ENCODE assay signal across 18 cellular contexts in the genomic region with DNA sequence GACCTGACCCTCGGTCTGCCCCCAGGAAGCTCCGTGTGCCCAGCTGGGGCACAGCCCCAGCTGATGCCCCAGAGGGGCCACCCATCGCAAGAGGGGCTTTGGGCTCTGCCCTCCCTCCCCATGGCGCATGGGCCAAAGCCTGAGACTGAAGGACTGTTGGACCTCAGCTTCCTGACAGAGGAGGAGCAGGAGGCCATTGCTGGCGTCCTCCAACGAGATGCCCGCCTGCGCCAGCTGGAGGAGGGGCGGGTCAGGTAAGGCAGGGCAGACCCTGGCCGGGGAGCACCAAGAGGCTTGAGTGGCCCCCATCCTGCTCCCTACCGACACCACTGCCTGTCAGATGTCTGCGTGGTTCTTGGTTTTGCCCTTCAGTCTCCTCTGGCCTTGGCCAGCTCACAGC. TPM values are rescaled to one million over a fixed set of nuclear protein-coding genes. Genes with fewer than 3 reads are reported as not detected.
A peak's percentile ranks its signal among the peaks of the same experiment; 100 is the strongest.
DNase-seq lines count a peak whose midpoint lies in the region; ATAC-seq and TF ChIP-seq lines count a peak whose summit lies in the region.
"Had no signal": no experiment of that assay in that cellular context is flagged by ENCODE, and none has a peak within 500 bp of the region (broad histone marks: within the 10 kb centered on the region; RNA-seq: fewer than 3 reads in every experiment).

No MANE protein-coding gene starts in this region.

- H3K27me3 ChIP-seq in CD4-positive, alpha-beta T cell (ENCODE audit: control insufficient read depth, insufficient read depth, low read length): no peaks in the 10 kb centered on the region

- POLR2A ChIA-PET in CD4-positive, alpha-beta T cell (lab: Charles Lee): interaction anchor here (0.7 to 2.5 kb wide), 2 partner anchors 11 to 13 kb away, joined by 3 to 13 read pairs; no protein-coding TSS in a partner anchor

- CTCF ChIA-PET in CD4-positive, alpha-beta T cell (lab: Charles Lee): interaction anchor here (0.7 to 2.6 kb wide), 4 partner anchors 12 to 513 kb away, joined by 3 to 8 read pairs (median 5); no protein-coding TSS in a partner anchor

- no peak for TF ChIP-seq POLR2A in erythroblast (IDR thresholded peaks at IDR 0.05; ENCODE audit: low read length)

- H3K27ac ChIP-seq in CD4-positive, alpha-beta T cell (ENCODE audit: low read depth, low read length): peak overlapping the region; percentile 13
- H3K27ac ChIP-seq: A549 had no signal

- H3K9me3 ChIP-seq in CD4-positive, alpha-beta T cell (ENCODE audit: control insufficient read depth, low read length): no peaks in the 10 kb centered on the region
- H3K9me3 ChIP-seq: A549 had no signal

- no peaks in the 10 kb centered on the region for H3K9me3 Mint-ChIP-seq in activated T-cell treated with anti-CD3 and anti-CD28 coated beads, Interleukin-2, amount 50 U/mL, for 24 hours
- no peaks in the 10 kb centered on the region for H3K9me3 Mint-ChIP-seq in activated T-cell treated with anti-CD3 and anti-CD28 coated beads, Interleukin-2, amount 50 U/mL, for 72 hours
- no peaks in the 10 kb centered on the region for H3K9me3 Mint-ChIP-seq in CD4-positive, alpha-beta T cell
- H3K9me3 Mint-ChIP-seq in central memory CD8-positive, alpha-beta T cell: no peaks in the 10 kb centered on the region
- H3K9me3 Mint-ChIP-seq in natural killer cell treated with Interleukin-12 subunit alpha and Interleukin-12 subunit beta and Interleukin-15 and Interleukin-18, amount 100 ng/mL, for 72 hours: no peaks in the 10 kb centered on the region

- ATAC-seq in activated T-cell treated with anti-CD3 and anti-CD28 coated beads, Interleukin-2, amount 50 U/mL, for 72 hours (replicated peaks in 1 of 2): no peak
- no peak for ATAC-seq in CD4-positive, alpha-beta T cell (ENCODE audit: poor library complexity)
- no peak for ATAC-seq in central memory CD8-positive, alpha-beta T cell (replicated peaks; ENCODE audit: extremely low read depth, poor library complexity, severe bottlenecking)
- no peak for ATAC-seq in natural killer cell treated with Interleukin-12 subunit alpha and Interleukin-12 subunit beta and Interleukin-15 and Interleukin-18, amount 100 ng/mL, for 72 hours
- ATAC-seq: A549, HCT116 had no signal

- H3K27ac Mint-ChIP-seq in activated T-cell treated with anti-CD3 and anti-CD28 coated beads, Interleukin-2, amount 50 U/mL, for 24 hours: peak overlapping the region; percentile 10
- H3K27ac Mint-ChIP-seq in activated T-cell treated with anti-CD3 and anti-CD28 coated beads, Interleukin-2, amount 50 U/mL, for 72 hours: no peak overlapping the region
- H3K27ac Mint-ChIP-seq in CD4-positive, alpha-beta T cell: peak overlapping the region; percentile 73
- no peak overlapping the region for H3K27ac Mint-ChIP-seq in central memory CD8-positive, alpha-beta T cell (ENCODE audit: low read depth)
- peak overlapping the region; percentile 8 to 33 for H3K27ac Mint-ChIP-seq in natural killer cell treated with Interleukin-12 subunit alpha and Interleukin-12 subunit beta and Interleukin-15 and Interleukin-18, amount 100 ng/mL, for 72 hours

- no peak overlapping the region for H3K4me3 Mint-ChIP-seq in activated T-cell treated with anti-CD3 and anti-CD28 coated beads, Interleukin-2, amount 50 U/mL, for 24 hours
- no peak overlapping the region for H3K4me3 Mint-ChIP-seq in activated T-cell treated with anti-CD3 and anti-CD28 coated beads, Interleukin-2, amount 50 U/mL, for 72 hours
- peak overlapping the region; percentile 89 for H3K4me3 Mint-ChIP-seq in CD4-positive, alpha-beta T cell
- peak overlapping the region; percentile 55 for H3K4me3 Mint-ChIP-seq in central memory CD8-positive, alpha-beta T cell
- no peak overlapping the region for H3K4me3 Mint-ChIP-seq in natural killer cell treated with Interleukin-12 subunit alpha and Interleukin-12 subunit beta and Interleukin-15 and Interleukin-18, amount 100 ng/mL, for 72 hours

- H3K4me1 Mint-ChIP-seq in activated T-cell treated with anti-CD3 and anti-CD28 coated beads, Interleukin-2, amount 50 U/mL, for 24 hours (ENCODE audit: low read depth): peaks cover 58% of the 10 kb centered on the region
- peaks cover 46% of the 10 kb centered on the region for H3K4me1 Mint-ChIP-seq in activated T-cell treated with anti-CD3 and anti-CD28 coated beads, Interleukin-2, amount 50 U/mL, for 72 hours (ENCODE audit: low read depth)
- peaks cover 53% of the 10 kb centered on the region for H3K4me1 Mint-ChIP-seq in CD4-positive, alpha-beta T cell (ENCODE audit: low read depth)
- H3K4me1 Mint-ChIP-seq in central memory CD8-positive, alpha-beta T cell: peaks cover 37% of the 10 kb centered on the region
- peaks cover 35 to 40% of the 10 kb centered on the region in 2 donors for H3K4me1 Mint-ChIP-seq in natural killer cell treated with Interleukin-12 subunit alpha and Interleukin-12 subunit beta and Interleukin-15 and Interleukin-18, amount 100 ng/mL, for 72 hours (ENCODE audit: low read depth in 2 of 2)

- no peak for DNase-seq in activated T-cell treated with anti-CD3 and anti-CD28 coated beads, Interleukin-2, amount 50 U/mL, for 24 hours
- DNase-seq in activated T-cell treated with anti-CD3 and anti-CD28 coated beads, Interleukin-2, amount 50 U/mL, for 72 hours: no peak
- no peak for DNase-seq in CD4-positive, alpha-beta T cell
- no peak for DNase-seq in central memory CD8-positive, alpha-beta T cell (ENCODE audit: low spot score in 2 of 2)
- no peak for DNase-seq in natural killer cell treated with Interleukin-12 subunit alpha and Interleukin-12 subunit beta and Interleukin-15 and Interleukin-18, amount 100 ng/mL, for 72 hours (ENCODE audit: low spot score)
- DNase-seq in NCI-H69 (lab: John Stamatoyannopoulos, UW) (no peak), erythroblast (lab: John Stamatoyannopoulos, UW) (no peak)
- DNase-seq in stimulated activated CD4-positive, alpha-beta T cell treated with anti-CD3 and anti-CD28 coated beads, Interleukin-15, amount 100 ng/mL, for 24 hours: no peak
- DNase-seq: DMS79, NCI-H1436, NCI-H2029, NCI-H2171, NCI-H446 treated with DMSO at 0.1 percent for 48 hours, NCI-H748 treated with DMSO at 0.1 percent for 48 hours, OCI-M1 had no signal

- intact Hi-C loops in CD4-positive, alpha-beta T cell (cut with DNase I, micrococcal nuclease): loop anchor here in 1 of 2 experiments (10.0 kb wide), 1 partner anchor 1210 kb away; a partner anchor contains a TSS

- no peaks in the 10 kb centered on the region for H3K27me3 Mint-ChIP-seq in activated T-cell treated with anti-CD3 and anti-CD28 coated beads, Interleukin-2, amount 50 U/mL, for 24 hours
- H3K27me3 Mint-ChIP-seq in activated T-cell treated with anti-CD3 and anti-CD28 coated beads, Interleukin-2, amount 50 U/mL, for 72 hours (ENCODE audit: low read depth): no peaks in the 10 kb centered on the region
- H3K27me3 Mint-ChIP-seq in CD4-positive, alpha-beta T cell: no peaks in the 10 kb centered on the region
- no peaks in the 10 kb centered on the region for H3K27me3 Mint-ChIP-seq in central memory CD8-positive, alpha-beta T cell
- no peaks in the 10 kb centered on the region for H3K27me3 Mint-ChIP-seq in natural killer cell treated with Interleukin-12 subunit alpha and Interleukin-12 subunit beta and Interleukin-15 and Interleukin-18, amount 100 ng/mL, for 72 hours

- peaks cover 6% of the 10 kb centered on the region for H3K36me3 Mint-ChIP-seq in activated T-cell treated with anti-CD3 and anti-CD28 coated beads, Interleukin-2, amount 50 U/mL, for 24 hours (ENCODE audit: low read depth)
- peaks cover 6 to 7% of the 10 kb centered on the region in 2 donors for H3K36me3 Mint-ChIP-seq in activated T-cell treated with anti-CD3 and anti-CD28 coated beads, Interleukin-2, amount 50 U/mL, for 72 hours (ENCODE audit: insufficient read depth in 2 of 2)
- peaks cover 48% of the 10 kb centered on the region for H3K36me3 Mint-ChIP-seq in CD4-positive, alpha-beta T cell (ENCODE audit: low read depth)
- peaks cover 37% of the 10 kb centered on the region for H3K36me3 Mint-ChIP-seq in central memory CD8-positive, alpha-beta T cell (ENCODE audit: insufficient read depth)
- H3K36me3 Mint-ChIP-seq in natural killer cell treated with Interleukin-12 subunit alpha and Interleukin-12 subunit beta and Interleukin-15 and Interleukin-18, amount 100 ng/mL, for 72 hours: no peaks in the 10 kb centered on the region

- TF ChIP-seq CTCF in CD4-positive, alpha-beta T cell (IDR thresholded peaks at IDR 0.05): no peak

RNA-seq across cellular contexts. Expression of a gene that starts 3.5 kb away (rescaled TPM):
- total RNA-seq in activated T-cell treated with anti-CD3 and anti-CD28 coated beads, Interleukin-2, amount 50 U/mL, for 72 hours: 10 to 100 TPM; 73.1 to 89.9 TPM
- 100 to 1,000 TPM; 135 to 140 TPM for total RNA-seq in CD4-positive, alpha-beta T cell
- 10 to 100 TPM; 24.2 to 39.5 TPM for total RNA-seq in natural killer cell treated with Interleukin-12 subunit alpha and Interleukin-12 subunit beta and Interleukin-15 and Interleukin-18, amount 100 ng/mL, for 72 hours

RNA-seq across cellular contexts. Expression of a gene that starts 21.5 kb away (rescaled TPM):
- total RNA-seq in activated T-cell treated with anti-CD3 and anti-CD28 coated beads, Interleukin-2, amount 50 U/mL, for 72 hours: 10 to 100 TPM in 1 of 2 donors, 1 to 10 TPM in 1; 8.3 to 10.4 TPM
- total RNA-seq in CD4-positive, alpha-beta T cell: 1 to 10 TPM; 8.5 to 8.8 TPM
- 1 to 10 TPM; 8.5 TPM for total RNA-seq in natural killer cell treated with Interleukin-12 subunit alpha and Interleukin-12 subunit beta and Interleukin-15 and Interleukin-18, amount 100 ng/mL, for 72 hours

RNA-seq across cellular contexts. Expression of a gene that starts 23.3 kb away (rescaled TPM):
- total RNA-seq in activated T-cell treated with anti-CD3 and anti-CD28 coated beads, Interleukin-2, amount 50 U/mL, for 72 hours: 10 to 100 TPM; 41.9 to 61.3 TPM
- total RNA-seq in CD4-positive, alpha-beta T cell: 10 to 100 TPM; 21.8 to 22.5 TPM
- total RNA-seq in natural killer cell treated with Interleukin-12 subunit alpha and Interleukin-12 subunit beta and Interleukin-15 and Interleukin-18, amount 100 ng/mL, for 72 hours: 10 to 100 TPM; 40.6 to 49.5 TPM

RNA-seq across cellular contexts. Expression of a gene that starts 29.4 kb away (rescaled TPM):
- not detected for total RNA-seq in activated T-cell treated with anti-CD3 and anti-CD28 coated beads, Interleukin-2, amount 50 U/mL, for 72 hours
- total RNA-seq in CD4-positive, alpha-beta T cell: not detected
- total RNA-seq in natural killer cell treated with Interleukin-12 subunit alpha and Interleukin-12 subunit beta and Interleukin-15 and Interleukin-18, amount 100 ng/mL, for 72 hours: not detected
- total RNA-seq: RPMI7951 had no signal

RNA-seq across cellular contexts. Expression of a gene that starts 37.9 kb away (rescaled TPM):
- not detected for total RNA-seq in activated T-cell treated with anti-CD3 and anti-CD28 coated beads, Interleukin-2, amount 50 U/mL, for 72 hours
- not detected for total RNA-seq in CD4-positive, alpha-beta T cell
- total RNA-seq in natural killer cell treated with Interleukin-12 subunit alpha and Interleukin-12 subunit beta and Interleukin-15 and Interleukin-18, amount 100 ng/mL, for 72 hours: not detected
- total RNA-seq: RPMI7951 had no signal

Comparison
In these comparisons a context has a peak if more than half of its experiments do, and no peak if none do; other contexts are left out.
1. H3K27ac Mint-ChIP-seq: peak in activated T-cell treated with anti-CD3 and anti-CD28 coated beads, Interleukin-2, amount 50 U/mL, for 24 hours (single experiment), CD4-positive, alpha-beta T cell (single experiment) and natural killer cell treated with Interleukin-12 subunit alpha and Interleukin-12 subunit beta and Interleukin-15 and Interleukin-18, amount 100 ng/mL, for 72 hours (2 of 2); none in activated T-cell treated with anti-CD3 and anti-CD28 coated beads, Interleukin-2, amount 50 U/mL, for 72 hours (single experiment) and central memory CD8-positive, alpha-beta T cell (single experiment).
2. H3K4me3 Mint-ChIP-seq: peak in CD4-positive, alpha-beta T cell (single experiment) and central memory CD8-positive, alpha-beta T cell (single experiment); none in activated T-cell treated with anti-CD3 and anti-CD28 coated beads, Interleukin-2, amount 50 U/mL, for 24 hours (single experiment), activated T-cell treated with anti-CD3 and anti-CD28 coated beads, Interleukin-2, amount 50 U/mL, for 72 hours (0 of 2) and natural killer cell treated with Interleukin-12 subunit alpha and Interleukin-12 subunit beta and Interleukin-15 and Interleukin-18, amount 100 ng/mL, for 72 hours (single experiment).